Comparison of ENCODE assay signal across 8 cellular contexts in genomic region chr1:154501423-154502065, GRCh38. TPM values are rescaled to one million over a fixed set of nuclear protein-coding genes. Genes with fewer than 3 reads are reported as not detected.
A peak's percentile ranks its signal among the peaks of the same experiment; 100 is the strongest.
DNase-seq lines count a peak whose midpoint lies in the region; ATAC-seq and TF ChIP-seq lines count a peak whose summit lies in the region.

No MANE protein-coding gene starts in this region.

- peak; percentile 51 for DNase-seq in NCI-H748 (lab: John Stamatoyannopoulos, UW; ENCODE audit: unreplicated experiment)
- DNase-seq in NCI-H748 treated with DMSO at 0.1 percent for 48 hours (lab: John Stamatoyannopoulos, UW) = no peak
- DNase-seq in central memory CD8-positive, alpha-beta T cell (ENCODE audit: low spot score in 2 of 2) = no peak
- peak; percentile 70 for DNase-seq in lower lobe of right lung
- DNase-seq in testis = peak; percentile 39
- no peak for DNase-seq in GM19238 (ENCODE audit: insufficient read length, low spot score)
- DNase-seq in putamen (ENCODE audit: low spot score) = no peak

- H3K27ac ChIP-seq in lower lobe of right lung (peak overlapping the region; percentile 87), testis (peak overlapping the region; percentile 89 to 91)

- peaks cover 25% of the 10 kb centered on the region for H3K27me3 ChIP-seq in lower lobe of right lung (ENCODE audit: low read depth)
- H3K27me3 ChIP-seq in testis = no peaks in the 10 kb centered on the region

- no peak for TF ChIP-seq POLR2A in testis (IDR thresholded peaks at IDR 0.05)

- peaks cover 5% of the 10 kb centered on the region for H3K4me1 Mint-ChIP-seq in central memory CD8-positive, alpha-beta T cell

- H3K36me3 Mint-ChIP-seq in central memory CD8-positive, alpha-beta T cell (ENCODE audit: insufficient read depth) = no peaks in the 10 kb centered on the region

- peaks cover 32% of the 10 kb centered on the region for H3K4me1 ChIP-seq in lower lobe of right lung
- peaks cover 5% of the 10 kb centered on the region for H3K4me1 ChIP-seq in testis

- peaks cover 60% of the 10 kb centered on the region for H3K27me3 Mint-ChIP-seq in central memory CD8-positive, alpha-beta T cell

- H3K9me3 ChIP-seq in lower lobe of right lung (no peaks in the 10 kb centered on the region), testis (no peaks in the 10 kb centered on the region)

- intact Hi-C loops in lower lobe of right lung (cut with DNase I) = no loop called here
- intact Hi-C loops in testis (cut with DNase I; ENCODE audit: low total_unique reads) = no loop called here

- H3K4me3 ChIP-seq in lower lobe of right lung (peak overlapping the region; percentile 72), testis (peak overlapping the region; percentile 65 to 72)

- ATAC-seq in central memory CD8-positive, alpha-beta T cell (replicated peaks; ENCODE audit: extremely low read depth, poor library complexity, severe bottlenecking) = no peak
- ATAC-seq in lower lobe of right lung = peak; percentile 76 to 84
- no peak for ATAC-seq in HG02571 (IDR thresholded peaks at IDR 0.05; ENCODE audit: unreplicated experiment)

- no peaks in the 10 kb centered on the region for H3K9me3 Mint-ChIP-seq in central memory CD8-positive, alpha-beta T cell

- TF ChIP-seq CTCF in lower lobe of right lung (IDR thresholded peaks at IDR 0.05) = no peak
- TF ChIP-seq CTCF in testis (IDR thresholded peaks at IDR 0.05) = no peak

- H3K27ac Mint-ChIP-seq in central memory CD8-positive, alpha-beta T cell (ENCODE audit: low read depth) = no peak overlapping the region

- H3K4me3 Mint-ChIP-seq in central memory CD8-positive, alpha-beta T cell = peak overlapping the region; percentile 25

- H3K36me3 ChIP-seq in lower lobe of right lung = peaks cover 19% of the 10 kb centered on the region
- no peaks in the 10 kb centered on the region for H3K36me3 ChIP-seq in testis (ENCODE audit: low read depth, missing control alignments)

- WGBS in testis, 2 donors = 2 to 6% methylated on average over 10 to 30 of the region's 54 CpGs

RNA-seq across cellular contexts. Expression of gene TDRD10, which starts 0.5 kb away (rescaled TPM):
- total RNA-seq in lower lobe of right lung (20.2 TPM), testis (10 to 100 TPM; 50.9 to 60.3 TPM)
- polyA plus RNA-seq in testis (ENCODE audit: insufficient read depth, low read depth, low replicate concordance) = 123 TPM

RNA-seq across cellular contexts. Expression of gene SHE, which starts 0.7 kb away (rescaled TPM):
- total RNA-seq in lower lobe of right lung = 40.1 TPM
- 10 to 100 TPM; 53.7 to 57.9 TPM for total RNA-seq in testis
- polyA plus RNA-seq in testis (ENCODE audit: insufficient read depth, low read depth, low replicate concordance) = 50.9 TPM

RNA-seq across cellular contexts. Expression of gene UBE2Q1, which starts 56.9 kb away (rescaled TPM):
- total RNA-seq in lower lobe of right lung = 79.5 TPM
- 10 to 100 TPM; 63.5 to 65.2 TPM for total RNA-seq in testis
- 128 TPM for polyA plus RNA-seq in testis (ENCODE audit: insufficient read depth, low read depth, low replicate concordance)

Comparison
In these comparisons a context has a peak if more than half of its experiments do, and no peak if none do; other contexts are left out.
1. DNase-seq: peak in NCI-H748 (single experiment), lower lobe of right lung (single experiment) and testis (single experiment); none in NCI-H748 treated with DMSO at 0.1 percent for 48 hours (single experiment), central memory CD8-positive, alpha-beta T cell (0 of 2), GM19238 (single experiment) and putamen (single experiment).
2. ATAC-seq: peak in lower lobe of right lung (2 of 2); none in central memory CD8-positive, alpha-beta T cell (single experiment) and HG02571 (single experiment).